18 cellular contexts compared by ENCODE assay signal in the genomic region with DNA sequence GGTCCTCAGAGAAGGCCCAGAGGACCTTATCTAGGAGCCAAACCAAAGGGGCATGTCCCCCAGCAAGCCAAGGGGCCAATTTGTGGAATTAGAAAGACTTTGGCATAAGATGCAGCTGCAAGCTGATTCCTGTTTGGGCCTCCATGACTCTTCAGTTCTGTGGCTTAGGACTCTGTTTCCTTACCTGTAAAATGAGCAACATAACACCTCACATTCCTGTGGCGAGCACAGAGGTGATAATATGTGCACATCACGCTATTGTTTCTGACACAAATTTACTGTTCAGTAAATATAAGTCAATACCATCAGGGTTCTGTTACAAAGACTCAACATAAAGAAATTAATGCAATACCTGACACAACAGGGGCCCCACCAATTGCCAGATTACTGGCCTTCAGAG. TPM values are rescaled to one million over a fixed set of nuclear protein-coding genes. Genes with fewer than 3 reads are reported as not detected.
DNase-seq lines count a peak whose midpoint lies in the region; ATAC-seq and TF ChIP-seq lines count a peak whose summit lies in the region.
"Had no signal": no experiment of that assay in that cellular context is flagged by ENCODE, and none has a peak within 500 bp of the region (broad histone marks: within the 10 kb centered on the region; RNA-seq: fewer than 3 reads in every experiment).

No MANE protein-coding gene starts in this region.

- ATAC-seq in GM21381 (IDR thresholded peaks at IDR 0.05; ENCODE audit: unreplicated experiment) (no peak), GM21360 (IDR thresholded peaks at IDR 0.05; ENCODE audit: unreplicated experiment) (no peak)
- ATAC-seq: HCT116 had no signal

- DNase-seq in caudate nucleus (lab: John Stamatoyannopoulos, UW) (no peak), epithelial cell of prostate (ENCODE audit: low read depth, low spot score) (peak; percentile 12), smooth muscle cell (lab: John Stamatoyannopoulos, UW; ENCODE audit: unreplicated experiment) (no peak), NCI-H146 (lab: John Stamatoyannopoulos, UW) (no peak), DMS153 treated with DMSO at 0.1 percent for 48 hours (lab: John Stamatoyannopoulos, UW; ENCODE audit: unreplicated experiment) (no peak)
- DNase-seq: AML-193; Caco-2; CD4-positive, alpha-beta T cell; DMS79; GDM1; GOT3; H7; HFFc6 had no signal

- no peaks in the 10 kb centered on the region for H3K27me3 ChIP-seq in smooth muscle cell (ENCODE audit: low read depth)

- H3K9ac ChIP-seq in smooth muscle cell (ENCODE audit: low read depth): no peak overlapping the region

- no peak overlapping the region for H3K4me3 ChIP-seq in smooth muscle cell

- peaks cover 100% of the 10 kb centered on the region for H4K20me1 ChIP-seq in smooth muscle cell (ENCODE audit: low read depth)

- no peak overlapping the region for H2AFZ ChIP-seq in smooth muscle cell (ENCODE audit: low read depth)

- peaks cover 100% of the 10 kb centered on the region for H3K79me2 ChIP-seq in smooth muscle cell (ENCODE audit: low read depth)

- peaks cover 49% of the 10 kb centered on the region for H3F3A ChIP-seq in smooth muscle cell (ENCODE audit: low read depth)

- H3K4me2 ChIP-seq in smooth muscle cell: peak overlapping the region; percentile 60

- peaks cover 42% of the 10 kb centered on the region for H3K4me1 ChIP-seq in smooth muscle cell (ENCODE audit: low read depth)
- H3K4me1 ChIP-seq: Caco-2 had no signal

- WGBS in smooth muscle cell (ENCODE audit: low lambda C conversion rate): 97% methylated on average over 2 of the region's 2 CpGs

- no peaks in the 10 kb centered on the region for H3K9me3 ChIP-seq in smooth muscle cell (replicated peaks; ENCODE audit: low read depth)
- H3K9me3 ChIP-seq: Caco-2 had no signal

- H3K27ac ChIP-seq in caudate nucleus (ENCODE audit: low read depth, low read length) (peak overlapping the region; percentile 24), epithelial cell of prostate (no peak overlapping the region), smooth muscle cell (ENCODE audit: low read depth) (peak overlapping the region; percentile 96)
- H3K27ac ChIP-seq: C4-2B had no signal

- H3K36me3 ChIP-seq in smooth muscle cell (ENCODE audit: low read depth): no peaks in the 10 kb centered on the region

- TF ChIP-seq CTCF in smooth muscle cell (IDR thresholded peaks at IDR 0.05; ENCODE audit: borderline replicate concordance, insufficient read depth, poor library complexity, severe bottlenecking): no peak

RNA-seq across cellular contexts. Expression of gene CDH11, which starts 57.7 kb away (rescaled TPM):
- total RNA-seq in smooth muscle cell: 1,172 and 1,251 TPM in 2 replicates
- 637 and 1,034 TPM in 2 replicates for polyA plus RNA-seq in smooth muscle cell
- total RNA-seq: Caco-2; CD4-positive, alpha-beta T cell had no signal
- polyA plus RNA-seq: IgD-negative memory B cell had no signal
